Comparison of ENCODE assay signal across 35 cellular contexts in the genomic region with DNA sequence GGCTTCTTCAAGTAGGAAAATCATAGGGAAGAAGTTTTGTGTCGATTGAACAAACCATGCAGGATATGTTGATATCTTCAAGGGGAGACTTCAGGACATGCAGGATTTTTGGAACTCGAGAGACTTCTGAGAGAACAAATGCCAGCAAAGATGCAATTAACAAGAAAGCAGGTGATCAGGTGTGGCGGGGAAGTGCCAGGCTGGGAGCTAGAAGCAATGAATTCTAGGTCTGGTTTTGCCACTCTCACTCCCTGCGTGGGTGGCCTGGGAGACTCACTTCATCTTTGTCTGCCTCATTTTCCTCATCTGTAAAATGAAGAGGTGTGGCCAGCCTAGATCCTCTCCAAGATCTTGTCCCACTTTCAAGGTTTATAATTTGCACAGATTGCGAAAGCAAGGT. TPM values are rescaled to one million over a fixed set of nuclear protein-coding genes. Genes with fewer than 3 reads are reported as not detected.
"Had no signal": no experiment of that assay in that cellular context is flagged by ENCODE, and none has a peak within 500 bp of the region (broad histone marks: within the 10 kb centered on the region; RNA-seq: fewer than 3 reads in every experiment).

No MANE protein-coding gene starts in this region.

- FAIRE-seq: K562 had no signal

- H3K4me3 ChIP-seq: K562 had no signal

- ATAC-seq: activated CD8-positive, alpha-beta T cell treated with anti-CD3 and anti-CD28 coated beads for 36 hours; activated T-cell treated with anti-CD3 and anti-CD28 coated beads, Interleukin-2, amount 50 U/mL, for 72 hours; activated T-helper 17 cell treated with anti-CD3 and anti-CD28 coated beads, Interleukin-2, amount 50 U/mL, for 72 hours; K562; Right ventricle myocardium inferior had no signal

- H3K27ac Mint-ChIP-seq: activated CD4-positive, alpha-beta T cell treated with anti-CD3 and anti-CD28 coated beads, Interleukin-2, amount 10 ng/mL, durations not matched to agents 24 days and 14 days; activated CD8-positive, alpha-beta T cell treated with anti-CD3 and anti-CD28 coated beads for 36 hours; activated naive CD8-positive, alpha-beta T cell treated with anti-CD3 and anti-CD28 coated beads for 36 hours; activated T-cell treated with anti-CD3 and anti-CD28 coated beads, Interleukin-2, amount 50 U/mL, for 72 hours; activated T-helper 17 cell treated with anti-CD3 and anti-CD28 coated beads, Interleukin-2, amount 50 U/mL, for 72 hours had no signal

- DNase-seq: activated CD4-positive, alpha-beta T cell treated with anti-CD3 and anti-CD28 coated beads, Interleukin-2, amount 10 ng/mL, durations not matched to agents 24 days and 14 days; activated CD4-positive, alpha-beta T cell treated with anti-CD3 and anti-CD28 coated beads, Interleukin-2, amount 50 U/mL, for 4 hours; activated CD4-positive, CD25-positive, alpha-beta regulatory T cell; activated CD8-positive, alpha-beta T cell treated with anti-CD3 and anti-CD28 coated beads for 36 hours; activated effector memory CD4-positive, alpha-beta T cell treated with anti-CD3 and anti-CD28 coated beads, Interleukin-2, amount 50 U/mL, for 16 hours; activated naive CD4-positive, alpha-beta T cell; activated naive CD4-positive, alpha-beta T cell treated with anti-CD3 and anti-CD28 coated beads, Interleukin-2, amount 50 U/mL, for 16 hours; activated naive CD8-positive, alpha-beta T cell treated with anti-CD3 and anti-CD28 coated beads for 36 hours; activated T-cell treated with anti-CD3 and anti-CD28 coated beads, Interleukin-2, amount 50 U/mL, for 1 hour; activated T-cell treated with anti-CD3 and anti-CD28 coated beads, Interleukin-2, amount 50 U/mL, for 72 hours; amniotic stem cell; aorta; brain microvascular endothelial cell; IMR-90; NCI-H1048; NCI-H1105 treated with DMSO at 0.1 percent for 48 hours; NCI-H1436; NCI-H1694; NCI-H2029; NCI-H345; NCI-H524 treated with DMSO at 0.1 percent for 48 hours; SIG-M5; SW 1271; T-helper 1 cell; T1000; WERI-Rb-1 had no signal

- H3K36me3 ChIP-seq: brain microvascular endothelial cell, WERI-Rb-1 had no signal

- H3K36me3 Mint-ChIP-seq: activated naive CD8-positive, alpha-beta T cell treated with anti-CD3 and anti-CD28 coated beads for 36 hours had no signal

- H3K9me3 Mint-ChIP-seq: activated CD4-positive, alpha-beta T cell treated with anti-CD3 and anti-CD28 coated beads, Interleukin-2, amount 10 ng/mL, durations not matched to agents 24 days and 14 days; activated CD8-positive, alpha-beta T cell treated with anti-CD3 and anti-CD28 coated beads for 36 hours; activated naive CD8-positive, alpha-beta T cell treated with anti-CD3 and anti-CD28 coated beads for 36 hours; activated T-cell treated with anti-CD3 and anti-CD28 coated beads, Interleukin-2, amount 50 U/mL, for 72 hours; activated T-helper 17 cell treated with anti-CD3 and anti-CD28 coated beads, Interleukin-2, amount 50 U/mL, for 72 hours had no signal

- H3K27ac ChIP-seq: brain microvascular endothelial cell, WERI-Rb-1 had no signal

- H3K4me1 Mint-ChIP-seq: activated CD4-positive, alpha-beta T cell treated with anti-CD3 and anti-CD28 coated beads, Interleukin-2, amount 10 ng/mL, durations not matched to agents 24 days and 14 days; activated naive CD8-positive, alpha-beta T cell treated with anti-CD3 and anti-CD28 coated beads for 36 hours; activated T-helper 17 cell treated with anti-CD3 and anti-CD28 coated beads, Interleukin-2, amount 50 U/mL, for 72 hours had no signal

- H3K27me3 ChIP-seq: brain microvascular endothelial cell had no signal

- H3K27me3 Mint-ChIP-seq: activated naive CD8-positive, alpha-beta T cell treated with anti-CD3 and anti-CD28 coated beads for 36 hours had no signal

- H3K4me3 Mint-ChIP-seq: activated CD4-positive, alpha-beta T cell treated with anti-CD3 and anti-CD28 coated beads, Interleukin-2, amount 10 ng/mL, durations not matched to agents 24 days and 14 days; activated CD8-positive, alpha-beta T cell treated with anti-CD3 and anti-CD28 coated beads for 36 hours; activated naive CD8-positive, alpha-beta T cell treated with anti-CD3 and anti-CD28 coated beads for 36 hours; activated T-cell treated with anti-CD3 and anti-CD28 coated beads, Interleukin-2, amount 50 U/mL, for 72 hours; activated T-helper 17 cell treated with anti-CD3 and anti-CD28 coated beads, Interleukin-2, amount 50 U/mL, for 72 hours had no signal

RNA-seq across cellular contexts. Expression of gene SERPINB5, which starts 3.1 kb away (rescaled TPM):
- total RNA-seq: activated CD4-positive, alpha-beta T cell treated with anti-CD3 and anti-CD28 coated beads, Interleukin-2, amount 10 ng/mL, durations not matched to agents 24 days and 14 days; activated CD8-positive, alpha-beta memory T cell treated with anti-CD3 and anti-CD28 coated beads for 36 hours; activated CD8-positive, alpha-beta T cell treated with anti-CD3 and anti-CD28 coated beads for 36 hours; activated naive CD8-positive, alpha-beta T cell treated with anti-CD3 and anti-CD28 coated beads for 36 hours; activated T-cell treated with anti-CD3 and anti-CD28 coated beads, Interleukin-2, amount 50 U/mL, for 72 hours; activated T-helper 17 cell treated with anti-CD3 and anti-CD28 coated beads, Interleukin-2, amount 50 U/mL, for 72 hours; aorta; cardiac septum; IMR-90; M059J; Right ventricle myocardium inferior; RPMI7951; SK-MEL-5; T-helper 2 cell treated with Interferon-gamma antibody and Interleukin-4, amounts not matched to agents 100 ng/mL and 5 ng/mL, for 36 hours had no signal
- polyA plus RNA-seq: IMR-90 had no signal
